ENCODE assay signal across 8 cellular contexts in the genomic region with DNA sequence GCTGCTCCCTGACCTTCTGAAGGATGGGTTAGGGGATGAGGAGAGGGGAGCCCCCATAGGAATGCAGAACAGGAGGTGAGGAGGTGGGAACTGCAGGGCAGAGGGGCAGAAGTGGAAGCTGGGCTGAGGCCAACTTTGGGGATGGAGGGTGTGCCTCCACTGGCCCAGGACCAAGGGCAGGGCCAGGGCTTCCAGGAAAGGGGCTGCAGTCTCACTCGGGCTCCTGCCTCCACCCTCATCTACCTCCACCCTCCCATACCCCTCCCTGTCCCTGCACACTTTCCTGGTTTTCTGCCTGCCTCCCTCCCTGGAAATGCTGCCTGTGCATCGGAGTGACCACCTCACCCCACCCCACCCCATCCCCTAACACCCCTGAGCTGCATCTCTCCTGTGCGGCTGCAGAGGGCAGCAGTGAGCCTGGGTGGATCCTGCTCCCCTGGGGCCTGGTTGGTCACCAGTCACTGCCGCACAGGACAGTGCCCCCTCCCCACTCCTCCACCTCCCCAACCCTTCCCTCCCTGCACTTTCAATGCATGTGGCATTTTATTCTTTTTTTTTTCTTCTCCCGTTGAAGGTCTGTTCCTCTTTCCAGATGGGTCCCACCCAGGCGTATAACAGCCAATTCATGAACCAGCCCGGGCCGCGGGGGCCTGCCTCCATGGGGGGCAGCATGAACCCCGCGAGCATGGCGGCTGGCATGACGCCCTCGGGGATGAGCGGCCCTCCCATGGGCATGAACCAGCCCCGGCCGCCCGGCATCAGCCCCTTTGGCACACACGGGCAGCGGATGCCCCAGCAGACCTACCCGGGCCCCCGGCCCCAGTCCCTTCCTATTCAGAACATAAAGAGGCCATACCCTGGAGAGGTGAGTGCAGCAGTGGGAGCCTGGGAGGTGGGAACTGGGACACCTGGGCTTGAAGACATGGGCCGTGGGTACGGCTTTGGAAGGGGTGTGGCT. TPM values are rescaled to one million over a fixed set of nuclear protein-coding genes. Genes with fewer than 3 reads are reported as not detected.
DNase-seq lines count a peak whose midpoint lies in the region; ATAC-seq and TF ChIP-seq lines count a peak whose summit lies in the region.

No MANE protein-coding gene starts in this region.

- H3K27ac Mint-ChIP-seq in CD14-positive monocyte, result peak overlapping the region; percentile 97 to 100 (median 100)
- H3K27ac Mint-ChIP-seq in IgD-negative memory B cell, result peak overlapping the region in 2 of 3 donors; percentile 30 to 75
- H3K27ac Mint-ChIP-seq in stimulated activated effector memory CD8-positive, alpha-beta T cell treated with anti-CD3 and anti-CD28 coated beads, Interleukin-12 subunit alpha, Interleukin-12 subunit beta, amount 100 ng/mL, for 72 hours, result no peak overlapping the region
- no peak overlapping the region for H3K27ac Mint-ChIP-seq in T-helper 2 cell treated with Interferon-gamma antibody and Interleukin-4, amounts not matched to agents 5 μg/mL and 100 μg/mL, for 36 hours

- H3K27me3 Mint-ChIP-seq in CD14-positive monocyte (ENCODE audit: low read depth in 3 of 3) (peaks cover 0 to 1% (median 0%) of the 10 kb centered on the region in 3 donors), IgD-negative memory B cell (no peaks in the 10 kb centered on the region)
- H3K27me3 Mint-ChIP-seq in activated T-cell treated with anti-CD3 and anti-CD28 coated beads, Interleukin-2, amount 50 U/mL, for 4 hours (ENCODE audit: low read depth), result no peaks in the 10 kb centered on the region
- no peaks in the 10 kb centered on the region for H3K27me3 Mint-ChIP-seq in T-helper 2 cell treated with Interferon-gamma antibody and Interleukin-4, amounts not matched to agents 5 μg/mL and 100 μg/mL, for 36 hours (ENCODE audit: low read depth)

- TF ChIP-seq CTCF in CD14-positive monocyte (IDR thresholded peaks at IDR 0.05), result peak; percentile 80

- DNase-seq in CD14-positive monocyte (ENCODE audit: low spot score), result peak; percentile 81
- DNase-seq in activated T-cell treated with anti-CD3 and anti-CD28 coated beads, Interleukin-2, amount 50 U/mL, for 4 hours, result peak; percentile 18
- no peak for DNase-seq in left ventricle myocardium superior
- no peak for DNase-seq in stimulated activated effector memory CD8-positive, alpha-beta T cell treated with anti-CD3 and anti-CD28 coated beads, Interleukin-12 subunit alpha, Interleukin-12 subunit beta, amount 100 ng/mL, for 72 hours (ENCODE audit: low spot score in 2 of 2)
- no peak for DNase-seq in T-helper 2 cell treated with Interferon-gamma antibody and Interleukin-4, amounts not matched to agents 5 μg/mL and 100 μg/mL, for 36 hours (ENCODE audit: low spot score)

- ATAC-seq in activated T-cell treated with anti-CD3 and anti-CD28 coated beads, Interleukin-2, amount 50 U/mL, for 4 hours, result peak; percentile 59 to 68
- ATAC-seq in left ventricle myocardium superior, result peak; percentile 31
- peak; percentile 29 for ATAC-seq in stimulated activated effector memory CD8-positive, alpha-beta T cell treated with anti-CD3 and anti-CD28 coated beads, Interleukin-12 subunit alpha, Interleukin-12 subunit beta, amount 100 ng/mL, for 72 hours
- no peak for ATAC-seq in HG02973 (IDR thresholded peaks at IDR 0.05; ENCODE audit: unreplicated experiment)
- no peak for ATAC-seq in HG03457 (IDR thresholded peaks at IDR 0.05; ENCODE audit: unreplicated experiment)

- peaks cover 0 to 3% (median 0%) of the 10 kb centered on the region in 7 donors for H3K9me3 Mint-ChIP-seq in CD14-positive monocyte
- no peaks in the 10 kb centered on the region for H3K9me3 Mint-ChIP-seq in IgD-negative memory B cell
- no peaks in the 10 kb centered on the region for H3K9me3 Mint-ChIP-seq in activated T-cell treated with anti-CD3 and anti-CD28 coated beads, Interleukin-2, amount 50 U/mL, for 4 hours
- H3K9me3 Mint-ChIP-seq in stimulated activated effector memory CD8-positive, alpha-beta T cell treated with anti-CD3 and anti-CD28 coated beads, Interleukin-12 subunit alpha, Interleukin-12 subunit beta, amount 100 ng/mL, for 72 hours, result no peaks in the 10 kb centered on the region
- no peaks in the 10 kb centered on the region for H3K9me3 Mint-ChIP-seq in T-helper 2 cell treated with Interferon-gamma antibody and Interleukin-4, amounts not matched to agents 5 μg/mL and 100 μg/mL, for 36 hours

- peak overlapping the region; percentile 30 to 55 for H3K4me3 Mint-ChIP-seq in CD14-positive monocyte
- H3K4me3 Mint-ChIP-seq in IgD-negative memory B cell, result peak overlapping the region in 2 of 4 donors; percentile 66 to 92
- H3K4me3 Mint-ChIP-seq in activated T-cell treated with anti-CD3 and anti-CD28 coated beads, Interleukin-2, amount 50 U/mL, for 4 hours, result no peak overlapping the region
- no peak overlapping the region for H3K4me3 Mint-ChIP-seq in stimulated activated effector memory CD8-positive, alpha-beta T cell treated with anti-CD3 and anti-CD28 coated beads, Interleukin-12 subunit alpha, Interleukin-12 subunit beta, amount 100 ng/mL, for 72 hours
- H3K4me3 Mint-ChIP-seq in T-helper 2 cell treated with Interferon-gamma antibody and Interleukin-4, amounts not matched to agents 5 μg/mL and 100 μg/mL, for 36 hours, result no peak overlapping the region

- intact Hi-C loops in CD14-positive monocyte (cut with micrococcal nuclease) (loop anchor here in 1 of 2 donors (5.0 to 10.0 kb wide), 2 partner anchors 48 to 54 kb away; a partner anchor contains a TSS), left ventricle myocardium superior (cut with micrococcal nuclease) (no loop called here)

- H3K4me1 Mint-ChIP-seq in CD14-positive monocyte (peaks cover 69% of the 10 kb centered on the region), IgD-negative memory B cell (peaks cover 27 to 36% (median 28%) of the 10 kb centered on the region in 3 donors)
- H3K4me1 Mint-ChIP-seq in activated T-cell treated with anti-CD3 and anti-CD28 coated beads, Interleukin-2, amount 50 U/mL, for 4 hours (ENCODE audit: low read depth), result peaks cover 7% of the 10 kb centered on the region
- H3K4me1 Mint-ChIP-seq in stimulated activated effector memory CD8-positive, alpha-beta T cell treated with anti-CD3 and anti-CD28 coated beads, Interleukin-12 subunit alpha, Interleukin-12 subunit beta, amount 100 ng/mL, for 72 hours, result peaks cover 70% of the 10 kb centered on the region
- H3K4me1 Mint-ChIP-seq in T-helper 2 cell treated with Interferon-gamma antibody and Interleukin-4, amounts not matched to agents 5 μg/mL and 100 μg/mL, for 36 hours (ENCODE audit: low read depth), result peaks cover 29% of the 10 kb centered on the region

- H3K36me3 Mint-ChIP-seq in CD14-positive monocyte, result peaks cover 71 to 81% of the 10 kb centered on the region in 2 donors
- peaks cover 7% of the 10 kb centered on the region for H3K36me3 Mint-ChIP-seq in IgD-negative memory B cell
- peaks cover 26% of the 10 kb centered on the region for H3K36me3 Mint-ChIP-seq in activated T-cell treated with anti-CD3 and anti-CD28 coated beads, Interleukin-2, amount 50 U/mL, for 4 hours (ENCODE audit: insufficient read depth)
- peaks cover 90% of the 10 kb centered on the region for H3K36me3 Mint-ChIP-seq in stimulated activated effector memory CD8-positive, alpha-beta T cell treated with anti-CD3 and anti-CD28 coated beads, Interleukin-12 subunit alpha, Interleukin-12 subunit beta, amount 100 ng/mL, for 72 hours
- H3K36me3 Mint-ChIP-seq in T-helper 2 cell treated with Interferon-gamma antibody and Interleukin-4, amounts not matched to agents 5 μg/mL and 100 μg/mL, for 36 hours (ENCODE audit: low read depth), result peaks cover 49% of the 10 kb centered on the region

RNA-seq across cellular contexts. Expression of a gene that starts 54.2 kb away (rescaled TPM):
- polyA plus RNA-seq in CD14-positive monocyte (10 to 100 TPM; 36.6 to 52.3 TPM), IgD-negative memory B cell (20.8 TPM)
- 100 to 1,000 TPM; 199 to 232 (median 203) TPM for total RNA-seq in activated T-cell treated with anti-CD3 and anti-CD28 coated beads, Interleukin-2, amount 50 U/mL, for 4 hours
- 139 TPM for total RNA-seq in left ventricle myocardium superior

Comparison
In these comparisons a context has a peak if more than half of its experiments do, and no peak if none do; other contexts are left out.
1. DNase-seq: peak in CD14-positive monocyte (single experiment) and activated T-cell treated with anti-CD3 and anti-CD28 coated beads, Interleukin-2, amount 50 U/mL, for 4 hours (single experiment); none in left ventricle myocardium superior (single experiment), stimulated activated effector memory CD8-positive, alpha-beta T cell treated with anti-CD3 and anti-CD28 coated beads, Interleukin-12 subunit alpha, Interleukin-12 subunit beta, amount 100 ng/mL, for 72 hours (0 of 2) and T-helper 2 cell treated with Interferon-gamma antibody and Interleukin-4, amounts not matched to agents 5 μg/mL and 100 μg/mL, for 36 hours (single experiment).
2. H3K27ac Mint-ChIP-seq: peak in CD14-positive monocyte (7 of 7) and IgD-negative memory B cell (2 of 3); none in stimulated activated effector memory CD8-positive, alpha-beta T cell treated with anti-CD3 and anti-CD28 coated beads, Interleukin-12 subunit alpha, Interleukin-12 subunit beta, amount 100 ng/mL, for 72 hours (single experiment) and T-helper 2 cell treated with Interferon-gamma antibody and Interleukin-4, amounts not matched to agents 5 μg/mL and 100 μg/mL, for 36 hours (single experiment).
3. H3K4me3 Mint-ChIP-seq: peak in CD14-positive monocyte (2 of 2); none in activated T-cell treated with anti-CD3 and anti-CD28 coated beads, Interleukin-2, amount 50 U/mL, for 4 hours (single experiment), stimulated activated effector memory CD8-positive, alpha-beta T cell treated with anti-CD3 and anti-CD28 coated beads, Interleukin-12 subunit alpha, Interleukin-12 subunit beta, amount 100 ng/mL, for 72 hours (single experiment) and T-helper 2 cell treated with Interferon-gamma antibody and Interleukin-4, amounts not matched to agents 5 μg/mL and 100 μg/mL, for 36 hours (single experiment).
4. ATAC-seq: peak in activated T-cell treated with anti-CD3 and anti-CD28 coated beads, Interleukin-2, amount 50 U/mL, for 4 hours (2 of 2), left ventricle myocardium superior (single experiment) and stimulated activated effector memory CD8-positive, alpha-beta T cell treated with anti-CD3 and anti-CD28 coated beads, Interleukin-12 subunit alpha, Interleukin-12 subunit beta, amount 100 ng/mL, for 72 hours (single experiment); none in HG02973 (single experiment) and HG03457 (single experiment).